In the genomic region with DNA sequence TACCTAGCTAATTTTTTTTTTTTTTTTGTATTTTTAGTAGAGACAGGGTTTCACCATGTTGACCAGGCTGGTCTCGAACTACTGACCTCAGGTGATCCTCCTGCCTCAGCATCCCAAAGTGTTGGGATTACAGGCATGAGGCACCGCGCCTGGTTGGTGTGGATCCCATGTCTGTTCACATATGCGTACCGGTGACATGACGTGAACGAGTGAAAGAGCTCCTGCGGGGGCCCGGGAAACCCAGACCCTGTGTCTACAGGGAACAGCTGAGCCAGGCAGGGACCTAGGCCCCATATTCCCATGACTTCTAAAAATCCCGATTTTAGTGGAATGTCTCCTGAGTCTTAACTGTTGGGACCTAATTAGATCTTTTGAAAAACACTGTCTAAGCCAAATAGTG, we compare ENCODE assay signal across 32 cellular contexts. TPM values are rescaled to one million over a fixed set of nuclear protein-coding genes. Genes with fewer than 3 reads are reported as not detected.
"Had no signal": no experiment of that assay in that cellular context is flagged by ENCODE, and none has a peak within 500 bp of the region (broad histone marks: within the 10 kb centered on the region; RNA-seq: fewer than 3 reads in every experiment).

No MANE protein-coding gene starts in this region.

- H3K36me3 ChIP-seq: adrenal gland, brain microvascular endothelial cell, breast epithelium had no signal

- DNase-seq: activated B cell treated with CpG ODN at 0.5 μM for 24 hours; activated CD4-positive, alpha-beta memory T cell treated with anti-CD3 and anti-CD28 coated beads for 36 hours; activated CD4-positive, alpha-beta T cell treated with anti-CD3 and anti-CD28 coated beads for 4 hours; activated CD4-positive, alpha-beta T cell treated with anti-CD3 and anti-CD28 coated beads, Interleukin-2, amount 10 ng/mL, durations not matched to agents 24 days and 14 days; activated CD4-positive, alpha-beta T cell treated with anti-CD3 and anti-CD28 coated beads, Interleukin-2, amount 50 U/mL, for 1 hour; activated CD4-positive, alpha-beta T cell treated with anti-CD3 and anti-CD28 coated beads, Interleukin-2, amount 50 U/mL, for 4 hours; activated CD4-positive, CD25-positive, alpha-beta regulatory T cell treated with anti-CD3 and anti-CD28 coated beads, Interleukin-2, amount 50 U/mL, for 72 hours; activated CD8-positive, alpha-beta memory T cell treated with anti-CD3 and anti-CD28 coated beads, Interleukin-2, amount 50 U/mL, for 4 hours; activated CD8-positive, alpha-beta T cell treated with anti-CD3 and anti-CD28 coated beads for 36 hours; activated effector memory CD4-positive, alpha-beta T cell treated with anti-CD3 and anti-CD28 coated beads, Interleukin-2, amount 50 U/mL, for 16 hours; activated gamma-delta T cell treated with Interleukin-2 at 50 U/mL for 16 hours; activated naive CD4-positive, alpha-beta T cell; activated naive CD4-positive, alpha-beta T cell treated with anti-CD3 and anti-CD28 coated beads for 36 hours; activated naive CD4-positive, alpha-beta T cell treated with anti-CD3 and anti-CD28 coated beads, Interleukin-2, amount 50 U/mL, for 16 hours; activated naive CD8-positive, alpha-beta T cell treated with anti-CD3 and anti-CD28 coated beads for 36 hours; activated T-cell treated with anti-CD3 and anti-CD28 coated beads for 4 hours; activated T-cell treated with anti-CD3 and anti-CD28 coated beads, Interleukin-2, amount 50 U/mL, for 1 hour; activated T-cell treated with anti-CD3 and anti-CD28 coated beads, Interleukin-2, amount 50 U/mL, for 4 hours; activated T-cell treated with anti-CD3 and anti-CD28 coated beads, Interleukin-2, amount 50 U/mL, for 72 hours; amniotic stem cell; body of pancreas; central memory CD4-positive, alpha-beta T cell; T-helper 1 cell; T-helper 2 cell; T-helper 9 cell had no signal

- H3K27me3 ChIP-seq: adrenal gland, body of pancreas, brain microvascular endothelial cell, breast epithelium had no signal

- H3K9me3 ChIP-seq: adrenal gland, body of pancreas, breast epithelium had no signal

- H3K4me3 ChIP-seq: adrenal gland, body of pancreas, breast epithelium had no signal

- H3K27ac ChIP-seq: adrenal gland, body of pancreas, brain microvascular endothelial cell, breast epithelium had no signal

- ATAC-seq: activated CD8-positive, alpha-beta T cell treated with anti-CD3 and anti-CD28 coated beads for 36 hours; activated naive CD4-positive, alpha-beta T cell treated with anti-CD3 and anti-CD28 coated beads, Interleukin-2, amount 50 U/mL, for 72 hours; activated T-cell treated with anti-CD3 and anti-CD28 coated beads, Interleukin-2, amount 50 U/mL, for 4 hours; activated T-cell treated with anti-CD3 and anti-CD28 coated beads, Interleukin-2, amount 50 U/mL, for 72 hours; activated T-helper 17 cell treated with anti-CD3 and anti-CD28 coated beads, Interleukin-2, amount 50 U/mL, for 72 hours; body of pancreas had no signal

- H3K4me1 ChIP-seq: adrenal gland, body of pancreas, breast epithelium had no signal

RNA-seq across cellular contexts. Expression of gene VSTM2L, which starts 33.1 kb away (rescaled TPM):
- total RNA-seq: activated B cell treated with CpG ODN at 0.5 μM for 24 hours; activated CD4-positive, alpha-beta memory T cell treated with anti-CD3 and anti-CD28 coated beads for 36 hours; activated CD8-positive, alpha-beta memory T cell treated with anti-CD3 and anti-CD28 coated beads for 36 hours; activated CD8-positive, alpha-beta T cell treated with anti-CD3 and anti-CD28 coated beads for 36 hours; activated naive CD4-positive, alpha-beta T cell treated with anti-CD3 and anti-CD28 coated beads for 36 hours; activated naive CD8-positive, alpha-beta T cell treated with anti-CD3 and anti-CD28 coated beads for 36 hours; activated T-helper 17 cell treated with anti-CD3 and anti-CD28 coated beads, Interleukin-2, amount 50 U/mL, for 72 hours had no signal
- polyA plus RNA-seq: aorta had no signal
